Comparison of ENCODE assay signal across 17 cellular contexts in the genomic region with DNA sequence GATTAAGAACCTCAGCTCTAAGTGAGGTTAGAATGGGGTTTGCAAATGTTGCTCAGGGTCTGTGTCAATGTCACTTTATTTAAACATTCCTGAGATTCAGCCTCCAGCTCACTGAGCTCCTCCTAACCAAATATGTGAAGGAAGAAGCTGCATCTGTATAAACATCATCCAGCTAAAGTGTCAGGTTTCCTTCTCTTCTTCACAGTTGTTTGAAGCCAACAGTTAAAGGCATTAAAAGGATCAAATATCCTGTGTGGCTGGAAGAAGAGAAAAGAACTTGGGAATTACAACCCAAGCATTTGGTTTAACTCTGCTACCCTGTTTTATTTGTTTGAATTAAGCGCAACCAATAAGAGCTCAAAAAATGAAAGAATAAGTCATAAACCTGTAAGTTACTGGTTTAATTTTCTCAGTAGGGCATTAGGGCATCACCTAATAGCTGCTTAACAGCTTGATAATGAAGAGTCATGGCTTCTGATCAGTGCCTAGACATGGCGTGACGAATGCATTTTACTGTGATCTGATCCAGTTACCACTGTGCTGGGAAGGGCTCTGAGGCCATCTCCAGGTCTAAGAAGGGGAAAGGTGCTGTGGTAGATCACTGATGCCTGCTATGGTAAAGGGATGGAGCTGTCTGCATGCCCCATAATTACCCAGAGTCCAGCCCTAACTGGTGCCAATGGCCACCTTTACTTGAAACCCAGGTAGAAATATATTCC.
DNase-seq lines count a peak whose midpoint lies in the region; ATAC-seq, FAIRE-seq and TF ChIP-seq lines count a peak whose summit lies in the region.
"Had no signal": no experiment of that assay in that cellular context is flagged by ENCODE, and none has a peak within 500 bp of the region (broad histone marks: within the 10 kb centered on the region; RNA-seq: fewer than 3 reads in every experiment).

No MANE protein-coding gene starts in this region.

- H3K9me3 Mint-ChIP-seq in stimulated activated effector memory CD8-positive, alpha-beta T cell treated with anti-CD3 and anti-CD28 coated beads, Interleukin-12 subunit alpha, Interleukin-12 subunit beta, amount 100 ng/mL, for 72 hours, result no peaks in the 10 kb centered on the region
- H3K9me3 Mint-ChIP-seq: activated T-helper 2 cell treated with anti-CD3 and anti-CD28 coated beads, Interferon-gamma antibody, Interleukin-2, Interleukin-4, amounts not matched to agents 10 μg/mL and 5 μg/mL and 100 μg/mL, durations not matched to agents 14 hours and 24 hours and 36 hours had no signal

- H3K4me3 ChIP-seq in HUES48 (ENCODE audit: low read depth, low read length) (no peak overlapping the region), fibroblast of lung (replicated peaks in 1 of 4; ENCODE audit: control extremely low read depth in 1 of 4, insufficient read depth in 1 of 4, low read depth in 3 of 4, low read length in 4 of 4) (no peak overlapping the region), skeletal muscle cell (ENCODE audit: low read depth, low read length) (no peak overlapping the region), prostate gland (no peak overlapping the region)
- H3K4me3 ChIP-seq: breast epithelium, transverse colon had no signal

- no peaks in the 10 kb centered on the region for H3K4me1 Mint-ChIP-seq in stimulated activated effector memory CD8-positive, alpha-beta T cell treated with anti-CD3 and anti-CD28 coated beads, Interleukin-12 subunit alpha, Interleukin-12 subunit beta, amount 100 ng/mL, for 72 hours

- H3K79me2 ChIP-seq in fibroblast of lung (ENCODE audit: control insufficient read depth, insufficient read depth, low read length), result no peaks in the 10 kb centered on the region

- WGBS in prostate gland, result 24% methylated on average over 3 of the region's 3 CpGs

- ATAC-seq in stimulated activated effector memory CD8-positive, alpha-beta T cell treated with anti-CD3 and anti-CD28 coated beads, Interleukin-12 subunit alpha, Interleukin-12 subunit beta, amount 100 ng/mL, for 72 hours, result no peak

- TF ChIP-seq CTCF in fibroblast of lung (conservative IDR thresholded peaks at IDR 0.05 in 1 of 2, IDR thresholded peaks at IDR 0.05 in 1 of 2; ENCODE audit: low read depth in 1 of 2, low read length in 2 of 2) (no peak), prostate gland (IDR thresholded peaks at IDR 0.05) (no peak)

- H3K9ac ChIP-seq in HUES48 (ENCODE audit: low read depth, low read length), result no peak overlapping the region
- H3K9ac ChIP-seq in fibroblast of lung (ENCODE audit: insufficient read depth, low read length), result no peak overlapping the region

- no peaks in the 10 kb centered on the region for H3K36me3 Mint-ChIP-seq in stimulated activated effector memory CD8-positive, alpha-beta T cell treated with anti-CD3 and anti-CD28 coated beads, Interleukin-12 subunit alpha, Interleukin-12 subunit beta, amount 100 ng/mL, for 72 hours

- peak; percentile 10 for DNase-seq in NCI-H748 treated with DMSO at 0.1 percent for 48 hours (lab: John Stamatoyannopoulos, UW)
- peak; percentile 52 to 84 for DNase-seq in fibroblast of lung (ENCODE audit: low read depth in 2 of 2)
- peak; percentile 62 for DNase-seq in skeletal muscle cell (ENCODE audit: low read depth)
- no peak for DNase-seq in GM12891 (ENCODE audit: insufficient read length, low spot score)
- no peak for DNase-seq in prostate gland (ENCODE audit: low spot score)
- no peak for DNase-seq in stimulated activated effector memory CD8-positive, alpha-beta T cell treated with anti-CD3 and anti-CD28 coated beads, Interleukin-12 subunit alpha, Interleukin-12 subunit beta, amount 100 ng/mL, for 72 hours (ENCODE audit: low spot score in 2 of 2)
- DNase-seq in RKO (ENCODE audit: low spot score), result no peak
- DNase-seq: activated CD4-positive, alpha-beta T cell treated with anti-CD3 and anti-CD28 coated beads, Interleukin-2, amount 50 U/mL, for 48 hours; Kasumi-1; NCI-H2029 treated with DMSO at 0.1 percent for 48 hours; nucleus accumbens; RPMI8226; T1000; transverse colon had no signal

- FAIRE-seq in GM12891 (lab: Jason Lieb, UNC), result no peak

- intact Hi-C loops in prostate gland (cut with DNase I), result no loop called here

- no peak overlapping the region for H2AFZ ChIP-seq in fibroblast of lung (ENCODE audit: low read length)

- H3K27ac ChIP-seq in HUES48 (ENCODE audit: low read depth, low read length) (peak overlapping the region; percentile 16), fibroblast of lung (ENCODE audit: insufficient read depth, low read length) (no peak overlapping the region), prostate gland (no peak overlapping the region)
- H3K27ac ChIP-seq: breast epithelium, transverse colon had no signal

- no peak overlapping the region for H3K4me3 Mint-ChIP-seq in stimulated activated effector memory CD8-positive, alpha-beta T cell treated with anti-CD3 and anti-CD28 coated beads, Interleukin-12 subunit alpha, Interleukin-12 subunit beta, amount 100 ng/mL, for 72 hours

- H3K27me3 ChIP-seq in HUES48 (ENCODE audit: control insufficient read depth, insufficient read depth, low read length), result no peaks in the 10 kb centered on the region
- H3K27me3 ChIP-seq in fibroblast of lung (ENCODE audit: control insufficient read depth, insufficient read depth, low read length), result no peaks in the 10 kb centered on the region
- no peaks in the 10 kb centered on the region for H3K27me3 ChIP-seq in prostate gland (replicated peaks; ENCODE audit: insufficient read depth)
- H3K27me3 ChIP-seq: breast epithelium, transverse colon had no signal

- no peak for TF ChIP-seq POLR2A in GM12891 (IDR thresholded peaks at IDR 0.05; ENCODE audit: low read depth, low read length)
- no peak for TF ChIP-seq POLR2A in prostate gland (IDR thresholded peaks at IDR 0.05)

- no peaks in the 10 kb centered on the region for H3K9me3 ChIP-seq in HUES48 (ENCODE audit: control insufficient read depth, insufficient read depth, low read length)
- no peaks in the 10 kb centered on the region for H3K9me3 ChIP-seq in fibroblast of lung (ENCODE audit: control insufficient read depth, insufficient read depth, low read depth, low read length)
- no peaks in the 10 kb centered on the region for H3K9me3 ChIP-seq in prostate gland
- H3K9me3 ChIP-seq: breast epithelium, transverse colon had no signal

- H4K20me1 ChIP-seq in fibroblast of lung (ENCODE audit: control insufficient read depth, extremely low read depth, insufficient read depth, low read length), result no peaks in the 10 kb centered on the region

- H3K4me1 ChIP-seq in HUES48 (ENCODE audit: control insufficient read depth, insufficient read depth, low read length) (peaks cover 19% of the 10 kb centered on the region), fibroblast of lung (ENCODE audit: control insufficient read depth, extremely low read depth, insufficient read depth, low read length) (peaks cover 9% of the 10 kb centered on the region), prostate gland (replicated peaks) (peaks cover 6% of the 10 kb centered on the region)

- H3K36me3 ChIP-seq in HUES48 (ENCODE audit: control insufficient read depth, insufficient read depth, low read length) (no peaks in the 10 kb centered on the region), fibroblast of lung (ENCODE audit: control insufficient read depth, insufficient read depth, low read length) (peaks cover 2% of the 10 kb centered on the region), prostate gland (no peaks in the 10 kb centered on the region)
- H3K36me3 ChIP-seq: breast epithelium, transverse colon had no signal

- no peak overlapping the region for H3K27ac Mint-ChIP-seq in stimulated activated effector memory CD8-positive, alpha-beta T cell treated with anti-CD3 and anti-CD28 coated beads, Interleukin-12 subunit alpha, Interleukin-12 subunit beta, amount 100 ng/mL, for 72 hours
- H3K27ac Mint-ChIP-seq: activated T-helper 2 cell treated with anti-CD3 and anti-CD28 coated beads, Interferon-gamma antibody, Interleukin-2, Interleukin-4, amounts not matched to agents 10 μg/mL and 5 μg/mL and 100 μg/mL, durations not matched to agents 14 hours and 24 hours and 36 hours had no signal

- H3K4me2 ChIP-seq in fibroblast of lung (ENCODE audit: extremely low read depth, insufficient read depth, low read length), result no peak overlapping the region

TF ChIP-seq in GM12891, 5 proteins besides CTCF, POLR2A, EP300 and RAD21:
- TF ChIP-seq POLR2AphosphoS5 (IDR thresholded peaks at IDR 0.05; ENCODE audit: low read depth, low read length) (no peak), POU2F2 (IDR thresholded peaks at IDR 0.05; ENCODE audit: low read depth, low read length) (no peak), PAX5 (IDR thresholded peaks at IDR 0.05; ENCODE audit: insufficient read depth, low read length, severe bottlenecking) (no peak), TAF1 (IDR thresholded peaks at IDR 0.05; ENCODE audit: low read depth, low read length) (no peak), SPI1 (IDR thresholded peaks at IDR 0.05; ENCODE audit: low read depth, low read length) (no peak)

Comparison
In these comparisons a context has a peak if more than half of its experiments do, and no peak if none do; other contexts are left out.
1. DNase-seq: peak in NCI-H748 treated with DMSO at 0.1 percent for 48 hours (single experiment), fibroblast of lung (2 of 2) and skeletal muscle cell (single experiment); none in GM12891 (single experiment), prostate gland (single experiment), stimulated activated effector memory CD8-positive, alpha-beta T cell treated with anti-CD3 and anti-CD28 coated beads, Interleukin-12 subunit alpha, Interleukin-12 subunit beta, amount 100 ng/mL, for 72 hours (0 of 2) and RKO (single experiment).